8 cellular contexts compared by ENCODE assay signal in the genomic region with DNA sequence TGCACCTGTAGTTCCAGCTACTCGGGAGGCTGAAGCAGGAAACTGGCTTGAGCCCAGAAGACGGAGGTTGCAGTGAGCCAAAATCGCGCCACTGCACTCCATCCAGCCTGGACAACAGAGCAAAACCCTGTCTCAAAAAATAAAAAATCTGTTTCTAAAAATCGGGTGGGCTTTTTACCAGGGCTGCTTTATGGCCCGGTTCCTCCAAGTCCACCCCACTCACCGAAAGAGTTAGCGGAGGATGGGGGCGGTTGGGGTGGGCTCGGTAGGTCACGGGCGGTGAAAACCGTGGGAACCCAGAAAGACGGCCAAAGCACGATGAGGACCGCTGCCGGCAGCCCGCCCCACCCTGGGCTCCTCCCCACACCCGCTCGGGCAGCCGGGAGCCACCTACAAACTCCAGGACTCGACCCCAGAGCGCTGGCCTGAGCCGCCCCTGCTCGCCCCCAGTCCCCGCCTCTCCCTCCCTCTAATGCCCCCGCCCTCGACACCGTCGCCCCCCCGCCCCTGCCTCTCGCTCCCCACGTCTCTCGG. TPM values are rescaled to one million over a fixed set of nuclear protein-coding genes. Genes with fewer than 3 reads are reported as not detected.
A peak's percentile ranks its signal among the peaks of the same experiment; 100 is the strongest.
DNase-seq lines count a peak whose midpoint lies in the region; ATAC-seq and FAIRE-seq lines count a peak whose summit lies in the region.

No MANE protein-coding gene starts in this region.

- peaks cover 12% of the 10 kb centered on the region for H3K27me3 ChIP-seq in HUES48 (ENCODE audit: control insufficient read depth, insufficient read depth, low read length)
- no peaks in the 10 kb centered on the region for H3K27me3 ChIP-seq in SJCRH30
- H3K27me3 ChIP-seq in small intestine (ENCODE audit: control insufficient read depth in 2 of 2, insufficient read depth in 2 of 2, low read length in 2 of 2): no peaks in the 10 kb centered on the region

- DNase-seq in DMS153 treated with DMSO at 0.1 percent for 48 hours (lab: John Stamatoyannopoulos, UW; ENCODE audit: unreplicated experiment): peak; percentile 66
- DNase-seq in SJCRH30: peak; percentile 87 to 88
- peak in 40 of 61 donors; percentile 38 to 94 (median 70) for DNase-seq in caudate nucleus (lab: John Stamatoyannopoulos, UW)
- peak; percentile 91 for DNase-seq in islet precursor cell
- DNase-seq in small intestine: peak; percentile 55

- H3K9me3 ChIP-seq in HUES48 (ENCODE audit: control insufficient read depth, insufficient read depth, low read length) (no peaks in the 10 kb centered on the region), SJCRH30 (replicated peaks) (no peaks in the 10 kb centered on the region), small intestine (ENCODE audit: control insufficient read depth, low read depth) (no peaks in the 10 kb centered on the region)

- FAIRE-seq in small intestine (lab: Jason Lieb, UNC): no peak

- no peak for ATAC-seq in HG02981 (IDR thresholded peaks at IDR 0.05; ENCODE audit: unreplicated experiment)
- ATAC-seq in HG02885 (IDR thresholded peaks at IDR 0.05; ENCODE audit: poor library complexity, unreplicated experiment): no peak

- H3K27ac ChIP-seq in HUES48 (ENCODE audit: low read depth, low read length) (no peak overlapping the region), SJCRH30 (peak overlapping the region; percentile 23; the same call in 1 of the 2 replicates), caudate nucleus (ENCODE audit: low read depth, low read length) (peak overlapping the region; percentile 92), small intestine (ENCODE audit: low read depth in 1 of 2, low read length in 1 of 2) (peak overlapping the region; percentile 84 to 87)

- H3K36me3 ChIP-seq in HUES48 (ENCODE audit: control insufficient read depth, insufficient read depth, low read length) (peaks cover 42% of the 10 kb centered on the region), SJCRH30 (peaks cover 18% of the 10 kb centered on the region), small intestine (ENCODE audit: control insufficient read depth in 2 of 2, insufficient read depth in 2 of 2, low read length in 2 of 2) (no peaks in the 10 kb centered on the region)

- no peak overlapping the region for H3K9ac ChIP-seq in HUES48 (ENCODE audit: low read depth, low read length)

- H3K4me3 ChIP-seq in HUES48 (ENCODE audit: low read depth, low read length) (peak overlapping the region; percentile 53), SJCRH30 (peak overlapping the region; percentile 65), small intestine (ENCODE audit: low read depth in 1 of 2, low read length in 2 of 2) (peak overlapping the region; percentile 33 to 58)

- 1 to 2% (median 2%) methylated on average over 23 to 34 of the region's 34 CpGs for WGBS in small intestine, 3 donors

- no peaks in the 10 kb centered on the region for H3K4me1 ChIP-seq in HUES48 (ENCODE audit: control insufficient read depth, insufficient read depth, low read length)
- H3K4me1 ChIP-seq in SJCRH30: peaks cover 4% of the 10 kb centered on the region
- H3K4me1 ChIP-seq in small intestine (ENCODE audit: control insufficient read depth in 2 of 2, insufficient read depth in 1 of 2, low read depth in 1 of 2, low read length in 1 of 2): peaks cover 3 to 9% of the 10 kb centered on the region in 2 donors

RNA-seq across cellular contexts. Expression of gene PER3, which starts 0.8 kb away (rescaled TPM):
- 2.0 and 2.7 TPM in 2 replicates for total RNA-seq in SJCRH30 (2014; rRNA removed; shearing (Covaris generic))
- 1 to 10 TPM; 3.1 to 4.9 (median 3.9) TPM for polyA plus RNA-seq in small intestine

RNA-seq across cellular contexts. Expression of gene VAMP3, which starts 12.1 kb away (rescaled TPM):
- total RNA-seq in SJCRH30 (2014; rRNA removed; shearing (Covaris generic)): 97.8 and 102 TPM in 2 replicates
- polyA plus RNA-seq in small intestine: 10 to 100 TPM; 51.8 to 81.9 (median 77.8) TPM
